ENCODE assay signal across 15 cellular contexts in genomic region chr6:20135677-20136268, GRCh38.
DNase-seq lines count a peak whose midpoint lies in the region; ATAC-seq and TF ChIP-seq lines count a peak whose summit lies in the region.
"Had no signal": no experiment of that assay in that cellular context is flagged by ENCODE, and none has a peak within 500 bp of the region (broad histone marks: within the 10 kb centered on the region; RNA-seq: fewer than 3 reads in every experiment).

No MANE protein-coding gene starts in this region.

- no peak overlapping the region for H4K91ac ChIP-seq in IMR-90 (ENCODE audit: insufficient read depth, low read depth, low read length)

- no peak for TF ChIP-seq RAD21 in IMR-90 (IDR thresholded peaks at IDR 0.05; ENCODE audit: low read length)

- no peaks in the 10 kb centered on the region for H3K79me1 ChIP-seq in IMR-90 (ENCODE audit: low read depth in 1 of 2, low read length in 2 of 2)

- 0 out of 2 replicates have a peak, but pooled peaks have one; percentile 21 for ATAC-seq in IMR-90 (ENCODE audit: low read depth)
- ATAC-seq: GM12878, GM23338 had no signal

- H2AK5ac ChIP-seq in IMR-90 (ENCODE audit: low read depth, low read length), result no peak overlapping the region

- H4K8ac ChIP-seq in IMR-90 (ENCODE audit: low read depth in 2 of 2, low read length in 2 of 2), result no peak overlapping the region

- TF ChIP-seq CTCF in IMR-90 (conservative IDR thresholded peaks at IDR 0.05; ENCODE audit: low read depth, low read length) (no peak), fibroblast of pulmonary artery (IDR thresholded peaks at IDR 0.05; ENCODE audit: low read length, missing control alignments) (no peak), neural crest cell (conservative IDR thresholded peaks at IDR 0.05) (no peak)

- no peak overlapping the region for H2AK9ac ChIP-seq in IMR-90 (replicated peaks; ENCODE audit: low read depth, low read length, poor library complexity)

- H3K9me3 ChIP-seq in IMR-90 (ENCODE audit: control insufficient read depth, insufficient read depth, low read length), result no peaks in the 10 kb centered on the region

- intact Hi-C loops in IMR-90 (cut with micrococcal nuclease), result no loop called here

- no CpG with 5 or more reads among the region's 6 CpGs for WGBS in IMR-90 (ENCODE audit: extremely low coverage in 2 of 2, insufficient read length in 1 of 2), 2 experiments

- H3K36me3 Mint-ChIP-seq in neural crest cell (ENCODE audit: low read depth), result peaks cover 2% of the 10 kb centered on the region

- H3K56ac ChIP-seq in IMR-90 (ENCODE audit: extremely low read depth, insufficient read depth, low read length), result no peak overlapping the region

- H3K14ac ChIP-seq in IMR-90 (replicated peaks; ENCODE audit: low read depth, low read length), result no peak overlapping the region

- dilution Hi-C loops in IMR-90 (cut with HindIII; ENCODE audit: low sequenced_read_pairs, unreplicated experiment), result no loop called here

- no peak overlapping the region for H4K5ac ChIP-seq in IMR-90 (ENCODE audit: low read depth, low read length)

- no peak overlapping the region for H3K9ac ChIP-seq in IMR-90 (ENCODE audit: low read depth, low read length)

- peaks cover 1% of the 10 kb centered on the region; the same call in 1 of the 2 replicates for H3K4me1 ChIP-seq in IMR-90 (ENCODE audit: control insufficient read depth, insufficient read depth, low read length)

- in situ Hi-C loops in IMR-90 (cut with MboI; ENCODE audit: low sequenced_read_pairs), result no loop called here

- no peak overlapping the region for H2AFZ ChIP-seq in IMR-90 (replicated peaks; ENCODE audit: low read length, poor library complexity)
- H2AFZ ChIP-seq: GM23338 had no signal

- H3K27me3 ChIP-seq in IMR-90 (ENCODE audit: control insufficient read depth, insufficient read depth, low read length), result no peaks in the 10 kb centered on the region

- no peak overlapping the region for H2BK15ac ChIP-seq in IMR-90 (ENCODE audit: low read depth, low read length)

- H3K27me3 Mint-ChIP-seq in neural crest cell (ENCODE audit: low read depth), result no peaks in the 10 kb centered on the region
- H3K27me3 Mint-ChIP-seq: B cell; CD4-positive, alpha-beta T cell had no signal

- H3K9me3 Mint-ChIP-seq in neural crest cell, result no peaks in the 10 kb centered on the region
- H3K9me3 Mint-ChIP-seq: CD4-positive, alpha-beta T cell; GM23338 had no signal

- H3K4ac ChIP-seq in IMR-90 (ENCODE audit: low read depth, low read length), result no peak overlapping the region

- no peak overlapping the region for H2BK20ac ChIP-seq in IMR-90 (ENCODE audit: low read depth, low read length)

- no peak overlapping the region for H3K4me2 ChIP-seq in IMR-90 (ENCODE audit: low read depth, low read length)
- H3K4me2 ChIP-seq: GM23338 had no signal

- POLR2A ChIA-PET in IMR-90 (lab: Charles Lee; ENCODE audit: unreplicated experiment), result no interaction called here

- H2BK120ac ChIP-seq in IMR-90 (ENCODE audit: low read depth, low read length), result no peak overlapping the region

- no peak for TF ChIP-seq POLR2A in IMR-90 (IDR thresholded peaks at IDR 0.05; ENCODE audit: low read depth, low read length)

- peak overlapping the region; percentile 46 for H3K27ac Mint-ChIP-seq in neural crest cell (ENCODE audit: unreplicated experiment)
- H3K27ac Mint-ChIP-seq: B cell; CD4-positive, alpha-beta T cell; GM23338 had no signal

- H3K9me1 ChIP-seq in IMR-90 (ENCODE audit: insufficient read depth, low read length), result peaks cover 3% of the 10 kb centered on the region; the same call in 1 of the 2 replicates

- no TSS peak for BruUV-seq in IMR-90 (replicated peaks; lab: Mats Ljungman, UMichigan)

- no peak overlapping the region for H3K4me3 ChIP-seq in IMR-90 (ENCODE audit: insufficient read depth, low read depth, low read length)
- no peak overlapping the region for H3K4me3 ChIP-seq in fibroblast of pulmonary artery (replicated peaks; ENCODE audit: low read depth, low read length)
- H3K4me3 ChIP-seq: GM12878, GM23338 had no signal

- no peak overlapping the region for H2BK5ac ChIP-seq in IMR-90 (ENCODE audit: low read depth, low read length, poor library complexity, severe bottlenecking)

- DNase-seq in IMR-90 (no peak), Kasumi-1 (lab: John Stamatoyannopoulos, UW) (peak; percentile 5 to 12), fibroblast of pulmonary artery (ENCODE audit: low read depth) (peak; percentile 17), neural crest cell (ENCODE audit: low read depth, low spot score) (no peak), superior temporal gyrus (ENCODE audit: extremely low spot score) (no peak), nucleus accumbens (lab: John Stamatoyannopoulos, UW) (no peak), EL (no peak)
- DNase-seq: C1 segment of cervical spinal cord; Calu3; CD4-positive, alpha-beta T cell; DMS 273 treated with DMSO at 0.1 percent for 48 hours; H7 had no signal

- H3K18ac ChIP-seq in IMR-90 (ENCODE audit: low read depth, low read length), result no peak overlapping the region

- H3K4me1 Mint-ChIP-seq in neural crest cell, result peaks cover 9% of the 10 kb centered on the region
- H3K4me1 Mint-ChIP-seq: B cell had no signal

- H3K23ac ChIP-seq in IMR-90 (ENCODE audit: low read depth, low read length), result no peak overlapping the region

- H4K20me1 ChIP-seq in IMR-90 (ENCODE audit: insufficient read depth, low read length), result no peaks in the 10 kb centered on the region

- CTCF ChIA-PET in IMR-90 (lab: Yijun Ruan, JAX), result interaction anchor here (1.5 kb wide), 1 partner anchor 9 kb away, joined by 6 read pairs; no protein-coding TSS in a partner anchor

- H3K36me3 ChIP-seq in IMR-90 (ENCODE audit: control insufficient read depth, insufficient read depth, low read length), result no peaks in the 10 kb centered on the region

- no peak overlapping the region for H3K4me3 Mint-ChIP-seq in neural crest cell
- H3K4me3 Mint-ChIP-seq: B cell; CD4-positive, alpha-beta T cell; GM23338 had no signal

- no peak overlapping the region for H3K27ac ChIP-seq in IMR-90 (ENCODE audit: insufficient read depth, low read length)

TF ChIP-seq in IMR-90, 13 proteins besides CTCF, POLR2A, EP300 and RAD21:
- TF ChIP-seq MAFK (IDR thresholded peaks at IDR 0.05; ENCODE audit: low read depth, low read length), result no peak
- TF ChIP-seq MXI1 (IDR thresholded peaks at IDR 0.05; ENCODE audit: borderline replicate concordance, low read depth, low read length), result no peak
- TF ChIP-seq USF2 (IDR thresholded peaks at IDR 0.05; ENCODE audit: low read depth, low read length), result no peak
- TF ChIP-seq, protein P1, sequence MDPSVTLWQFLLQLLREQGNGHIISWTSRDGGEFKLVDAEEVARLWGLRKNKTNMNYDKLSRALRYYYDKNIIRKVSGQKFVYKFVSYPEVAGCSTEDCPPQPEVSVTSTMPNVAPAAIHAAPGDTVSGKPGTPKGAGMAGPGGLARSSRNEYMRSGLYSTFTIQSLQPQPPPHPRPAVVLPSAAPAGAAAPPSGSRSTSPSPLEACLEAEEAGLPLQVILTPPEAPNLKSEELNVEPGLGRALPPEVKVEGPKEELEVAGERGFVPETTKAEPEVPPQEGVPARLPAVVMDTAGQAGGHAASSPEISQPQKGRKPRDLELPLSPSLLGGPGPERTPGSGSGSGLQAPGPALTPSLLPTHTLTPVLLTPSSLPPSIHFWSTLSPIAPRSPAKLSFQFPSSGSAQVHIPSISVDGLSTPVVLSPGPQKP (IDR thresholded peaks at IDR 0.05; ENCODE audit: borderline replicate concordance, low read depth, low read length), result no peak
- TF ChIP-seq BHLHE40 (IDR thresholded peaks at IDR 0.05; ENCODE audit: low read depth, low read length), result no peak
- no peak for TF ChIP-seq CHD1 (IDR thresholded peaks at IDR 0.05; ENCODE audit: low read depth, low read length)
- TF ChIP-seq MAZ (IDR thresholded peaks at IDR 0.05; ENCODE audit: borderline replicate concordance, low read depth, low read length), result no peak
- no peak for TF ChIP-seq CEBPB (IDR thresholded peaks at IDR 0.05; ENCODE audit: low read depth, low read length)
- TF ChIP-seq NFE2L2 (IDR thresholded peaks at IDR 0.05; ENCODE audit: low read depth, low read length), result no peak
- TF ChIP-seq RCOR1 (IDR thresholded peaks at IDR 0.05; ENCODE audit: insufficient replicate concordance, low read length), result no peak

Comparison
In these comparisons a context has a peak if more than half of its experiments do, and no peak if none do; other contexts are left out.
1. DNase-seq: peak in Kasumi-1 (2 of 2) and fibroblast of pulmonary artery (single experiment); none in IMR-90 (single experiment), neural crest cell (single experiment), superior temporal gyrus (single experiment), nucleus accumbens (0 of 56) and EL (single experiment).